In the genomic region with DNA sequence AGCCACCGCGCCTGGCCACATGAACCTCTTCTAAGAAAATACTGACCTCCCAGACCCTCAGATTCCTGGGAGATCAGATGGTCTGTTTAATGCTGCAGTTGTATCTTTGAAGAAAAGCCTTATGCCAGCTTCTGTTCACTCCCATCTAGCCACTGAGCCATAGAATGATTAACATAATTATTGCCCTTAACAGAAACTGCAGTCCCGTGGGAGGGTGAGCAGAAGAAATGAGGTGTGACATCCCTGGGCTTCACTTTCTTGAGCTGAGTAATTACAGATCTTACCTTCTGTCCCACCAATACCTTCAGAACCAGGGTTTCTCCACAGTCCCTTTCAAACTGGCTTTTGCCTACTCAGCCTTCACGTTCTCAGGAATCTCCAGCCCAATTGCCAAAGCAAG, we compare ENCODE assay signal across 20 cellular contexts.
DNase-seq lines count a peak whose midpoint lies in the region; ATAC-seq, FAIRE-seq and TF ChIP-seq lines count a peak whose summit lies in the region.
"Had no signal": no experiment of that assay in that cellular context is flagged by ENCODE, and none has a peak within 500 bp of the region (broad histone marks: within the 10 kb centered on the region; RNA-seq: fewer than 3 reads in every experiment).

No MANE protein-coding gene starts in this region.

- no peak overlapping the region for H3K4me3 Mint-ChIP-seq in nephron
- H3K4me3 Mint-ChIP-seq: activated naive CD8-positive, alpha-beta T cell treated with anti-CD3 and anti-CD28 coated beads, Interleukin-2, amount 50 U/mL, for 24 hours; immature natural killer cell; neural progenitor cell; WTC11 had no signal

- FAIRE-seq in GM18507 (lab: Jason Lieb, UNC) = peak; percentile 39

- peaks cover 19% of the 10 kb centered on the region for H3K27me3 Mint-ChIP-seq in nephron (ENCODE audit: low read depth)
- H3K27me3 Mint-ChIP-seq: activated naive CD8-positive, alpha-beta T cell treated with anti-CD3 and anti-CD28 coated beads, Interleukin-2, amount 50 U/mL, for 24 hours; CD8-positive, alpha-beta memory T cell; progenitor cell of endocrine pancreas had no signal

- DNase-seq in GM18507 (ENCODE audit: extremely low spot score, insufficient read length, low read depth) (peak; percentile 26), Ammon's horn (ENCODE audit: low spot score) (no peak), NCI-H510A (lab: John Stamatoyannopoulos, UW) (no peak), NCI-H1930 (lab: John Stamatoyannopoulos, UW) (no peak)
- DNase-seq: activated CD4-positive, alpha-beta T cell treated with anti-CD3 and anti-CD28 coated beads, Interleukin-2, amount 50 U/mL, for 4 hours; activated effector memory CD4-positive, alpha-beta T cell treated with Interleukin-2 at 50 U/mL for 16 hours; activated naive CD8-positive, alpha-beta T cell treated with anti-CD3 and anti-CD28 coated beads, Interleukin-2, amount 50 U/mL, for 24 hours; CD8-positive, alpha-beta memory T cell; effector CD8-positive, alpha-beta T cell; foreskin keratinocyte; immature natural killer cell; NCI-H1105 treated with DMSO at 0.1 percent for 48 hours; NCI-H2107; NCI-H526 treated with DMSO at 0.1 percent for 48 hours had no signal

- peaks cover 20% of the 10 kb centered on the region for H3K36me3 Mint-ChIP-seq in nephron (ENCODE audit: low read depth)

- ATAC-seq in GM21447 (IDR thresholded peaks at IDR 0.05; ENCODE audit: unreplicated experiment) (peak; percentile 43), HG03354 (IDR thresholded peaks at IDR 0.05; ENCODE audit: poor library complexity, severe bottlenecking, unreplicated experiment) (peak; percentile 51)
- ATAC-seq: activated naive CD8-positive, alpha-beta T cell treated with anti-CD3 and anti-CD28 coated beads, Interleukin-2, amount 50 U/mL, for 24 hours; foreskin keratinocyte; WTC11 had no signal

- peaks cover 35% of the 10 kb centered on the region for H3K4me1 Mint-ChIP-seq in nephron
- H3K4me1 Mint-ChIP-seq: WTC11 had no signal

- H3K27ac Mint-ChIP-seq in nephron = peak overlapping the region in 2 of 3 experiments; percentile 23 to 35
- H3K27ac Mint-ChIP-seq: activated naive CD8-positive, alpha-beta T cell treated with anti-CD3 and anti-CD28 coated beads, Interleukin-2, amount 50 U/mL, for 24 hours; neural progenitor cell; progenitor cell of endocrine pancreas; WTC11 had no signal

- no peaks in the 10 kb centered on the region for H3K9me3 Mint-ChIP-seq in nephron
- H3K9me3 Mint-ChIP-seq: activated naive CD8-positive, alpha-beta T cell treated with anti-CD3 and anti-CD28 coated beads, Interleukin-2, amount 50 U/mL, for 24 hours; immature natural killer cell; neural progenitor cell; WTC11 had no signal

- no peak for TF ChIP-seq CTCF in nephron (IDR thresholded peaks at IDR 0.05; ENCODE audit: unreplicated experiment in 3 of 3)
